Comparison of ENCODE assay signal across 10 cellular contexts in the genomic region with DNA sequence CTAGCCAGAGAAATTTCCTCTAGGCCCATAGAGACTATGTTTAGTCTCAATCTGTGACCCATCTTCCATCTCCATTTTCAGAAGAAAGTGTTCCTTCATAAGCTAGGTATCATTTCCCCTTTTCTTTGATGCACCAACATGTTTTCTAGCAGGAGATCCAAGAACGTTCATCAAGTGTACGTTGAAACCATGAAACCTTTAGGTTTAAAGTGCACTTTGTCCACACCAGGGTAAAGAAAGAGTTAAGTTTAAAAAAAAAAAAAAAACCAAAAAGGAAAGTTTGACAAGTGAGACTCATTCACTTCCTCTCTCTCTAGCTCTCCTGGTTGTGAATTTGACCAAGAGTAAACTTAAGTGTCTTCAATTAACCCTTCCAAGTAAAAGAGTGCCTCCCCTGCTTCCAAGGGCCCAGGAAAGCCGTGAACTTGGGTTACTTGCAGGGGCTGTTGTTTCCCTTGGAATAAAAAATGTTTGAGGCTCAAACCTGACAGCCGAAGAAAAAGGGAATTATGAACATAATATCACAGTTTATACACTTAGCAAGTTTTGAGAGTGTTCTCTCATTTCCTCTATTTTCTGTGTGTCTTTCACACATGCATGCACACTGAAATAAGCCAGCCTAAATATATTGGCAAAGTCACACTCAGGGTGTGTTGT. TPM values are rescaled to one million over a fixed set of nuclear protein-coding genes. Genes with fewer than 3 reads are reported as not detected.
DNase-seq lines count a peak whose midpoint lies in the region; ATAC-seq and TF ChIP-seq lines count a peak whose summit lies in the region.
"Had no signal": no experiment of that assay in that cellular context is flagged by ENCODE, and none has a peak within 500 bp of the region (broad histone marks: within the 10 kb centered on the region; RNA-seq: fewer than 3 reads in every experiment).

No MANE protein-coding gene starts in this region.

- H3K9me3 Mint-ChIP-seq in naive thymus-derived CD4-positive, alpha-beta T cell = no peaks in the 10 kb centered on the region

- H3K27me3 ChIP-seq in naive thymus-derived CD4-positive, alpha-beta T cell (ENCODE audit: control insufficient read depth in 2 of 2, insufficient read depth in 2 of 2, low read length in 2 of 2) = no peaks in the 10 kb centered on the region
- H3K27me3 ChIP-seq in brain microvascular endothelial cell (replicated peaks) = no peaks in the 10 kb centered on the region

- CTCF ChIA-PET in naive thymus-derived CD4-positive, alpha-beta T cell (lab: Charles Lee) = interaction anchor here (0.7 to 2.1 kb wide), 4 partner anchors 46 to 421 kb away, joined by 3 to 5 read pairs (median 3); no protein-coding TSS in a partner anchor

- H3K4me3 ChIP-seq in naive thymus-derived CD4-positive, alpha-beta T cell (ENCODE audit: low read length) = no peak overlapping the region
- no peak overlapping the region for H3K4me3 ChIP-seq in brain microvascular endothelial cell (ENCODE audit: low read depth, low read length)

- no peaks in the 10 kb centered on the region for H3K27me3 Mint-ChIP-seq in naive thymus-derived CD4-positive, alpha-beta T cell

- no peak for TF ChIP-seq CTCF in brain microvascular endothelial cell (IDR thresholded peaks at IDR 0.05; ENCODE audit: low read depth, low read length, missing control alignments)

- ATAC-seq in GM19035 (IDR thresholded peaks at IDR 0.05; ENCODE audit: unreplicated experiment) (peak; percentile 61), HG02623 (IDR thresholded peaks at IDR 0.05; ENCODE audit: unreplicated experiment) (peak; percentile 65), GM18873 (IDR thresholded peaks at IDR 0.05; ENCODE audit: low FRiP score, unreplicated experiment) (no peak)
- ATAC-seq in naive thymus-derived CD4-positive, alpha-beta T cell = no peak

- H3K27ac ChIP-seq in naive thymus-derived CD4-positive, alpha-beta T cell (ENCODE audit: low read depth, low read length) = no peak overlapping the region
- H3K27ac ChIP-seq in brain microvascular endothelial cell = no peak overlapping the region

- intact Hi-C loops in naive thymus-derived CD4-positive, alpha-beta T cell (cut with micrococcal nuclease) = loop anchor here in 1 of 2 donors (2.0 kb wide), 1 partner anchor 49 kb away; no protein-coding TSS in a partner anchor

- no peaks in the 10 kb centered on the region for H3K36me3 ChIP-seq in naive thymus-derived CD4-positive, alpha-beta T cell (ENCODE audit: control insufficient read depth in 2 of 3, insufficient read depth in 3 of 3, low read length in 3 of 3)
- H3K36me3 ChIP-seq in brain microvascular endothelial cell (replicated peaks) = no peaks in the 10 kb centered on the region

- H3K4me3 Mint-ChIP-seq in naive thymus-derived CD4-positive, alpha-beta T cell = peak overlapping the region in 9 of 10 donors; percentile 8 to 70 (median 50)

- H3K4me1 ChIP-seq in naive thymus-derived CD4-positive, alpha-beta T cell (ENCODE audit: control insufficient read depth in 2 of 2, insufficient read depth in 2 of 2, low read length in 2 of 2) = peaks cover 0 to 21% of the 10 kb centered on the region in 2 donors

- no peaks in the 10 kb centered on the region for H3K9me3 ChIP-seq in naive thymus-derived CD4-positive, alpha-beta T cell (ENCODE audit: control insufficient read depth in 2 of 3, low read length in 3 of 3)

- H3K27ac Mint-ChIP-seq in naive thymus-derived CD4-positive, alpha-beta T cell = peak overlapping the region; percentile 14 to 66 (median 44)

- POLR2A ChIA-PET in naive thymus-derived CD4-positive, alpha-beta T cell (lab: Charles Lee) = interaction anchor here (0.6 to 3.3 kb wide), 5 partner anchors 13 to 79 kb away, joined by 3 to 17 read pairs (median 4); no protein-coding TSS in a partner anchor

- in situ Hi-C loops in brain microvascular endothelial cell (cut with HindIII; ENCODE audit: low pct_ligation_motif_present, low sequenced_read_pairs) = no loop called here

- H3K4me1 Mint-ChIP-seq in naive thymus-derived CD4-positive, alpha-beta T cell = peaks cover 25 to 38% (median 30%) of the 10 kb centered on the region in 7 donors

- DNase-seq in MV-4-11 (lab: John Stamatoyannopoulos, UW) (peak; percentile 77), inferior parietal cortex (ENCODE audit: extremely low spot score) (no peak), brain microvascular endothelial cell (no peak)
- peak in 5 of 9 donors; percentile 13 to 23 (median 14) for DNase-seq in naive thymus-derived CD4-positive, alpha-beta T cell
- no peak for DNase-seq in activated CD4-positive, alpha-beta T cell treated with anti-CD3 and anti-CD28 coated beads for 48 hours
- DNase-seq: amniotic stem cell, SHP77 had no signal

- no peaks in the 10 kb centered on the region for H3K36me3 Mint-ChIP-seq in naive thymus-derived CD4-positive, alpha-beta T cell

RNA-seq across cellular contexts. Expression of a gene that starts 56.7 kb away (rescaled TPM):
- total RNA-seq in naive thymus-derived CD4-positive, alpha-beta T cell = 100 to 1,000 TPM; 146 to 517 (median 192) TPM
- polyA plus RNA-seq in naive thymus-derived CD4-positive, alpha-beta T cell = 100 to 1,000 TPM; 269 to 292 TPM

Comparison
In these comparisons a context has a peak if more than half of its experiments do, and no peak if none do; other contexts are left out.
1. ATAC-seq: peak in GM19035 (single experiment) and HG02623 (single experiment); none in naive thymus-derived CD4-positive, alpha-beta T cell (single experiment) and GM18873 (single experiment).
2. DNase-seq: peak in MV-4-11 (single experiment) and naive thymus-derived CD4-positive, alpha-beta T cell (5 of 9); none in inferior parietal cortex (single experiment), brain microvascular endothelial cell (single experiment) and activated CD4-positive, alpha-beta T cell treated with anti-CD3 and anti-CD28 coated beads for 48 hours (single experiment).